In the genomic region with DNA sequence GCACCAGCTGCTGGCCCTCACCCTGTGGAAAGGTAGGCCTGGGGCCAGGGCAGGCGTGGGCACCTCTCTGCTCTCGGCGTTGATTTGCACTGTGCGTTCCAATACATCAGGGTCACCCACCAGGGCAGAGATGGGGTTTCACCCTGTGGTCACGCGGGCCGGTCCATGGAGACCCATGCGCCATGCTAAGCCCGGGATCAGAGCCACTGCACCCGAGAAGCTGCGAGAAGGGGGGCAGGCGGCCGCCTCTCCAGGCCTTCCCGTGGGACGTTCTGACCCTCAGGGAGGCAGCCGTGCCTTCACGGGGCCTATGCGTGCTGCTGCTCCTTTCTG, we compare ENCODE assay signal across 13 cellular contexts. TPM values are rescaled to one million over a fixed set of nuclear protein-coding genes. Genes with fewer than 3 reads are reported as not detected.
DNase-seq lines count a peak whose midpoint lies in the region; ATAC-seq and TF ChIP-seq lines count a peak whose summit lies in the region.
"Had no signal": no experiment of that assay in that cellular context is flagged by ENCODE, and none has a peak within 500 bp of the region (broad histone marks: within the 10 kb centered on the region; RNA-seq: fewer than 3 reads in every experiment).

No MANE protein-coding gene starts in this region.

- peak overlapping the region in 10 of 11 experiments; percentile 22 to 90 (median 66); a peak in 19 of 22 replicates for H3K4me2 ChIP-seq in BLaER1 treated with 17β-estradiol and CSF1 and Interleukin-3, amounts not matched to agents 10 nM and 100 nM
- H3K4me2 ChIP-seq: GM23338, KMS-11 had no signal

- peak overlapping the region in 1 of 10 experiments; percentile 20; a peak in 1 of 20 replicates for H3K4me3 ChIP-seq in BLaER1 treated with 17β-estradiol and CSF1 and Interleukin-3, amounts not matched to agents 10 nM and 100 nM
- H3K4me3 ChIP-seq in RWPE2 (ENCODE audit: severe bottlenecking), result no peak overlapping the region
- H3K4me3 ChIP-seq in left ventricle myocardium inferior, result no peak overlapping the region
- no peak overlapping the region for H3K4me3 ChIP-seq in psoas muscle
- H3K4me3 ChIP-seq: GM23338 had no signal

- peaks cover 34 to 64% (median 61%) of the 10 kb centered on the region in 10 experiments for H3K4me1 ChIP-seq in BLaER1 treated with 17β-estradiol and CSF1 and Interleukin-3, amounts not matched to agents 10 nM and 100 nM
- no peaks in the 10 kb centered on the region for H3K4me1 ChIP-seq in RWPE2 (ENCODE audit: insufficient read depth, poor library complexity, severe bottlenecking)
- H3K4me1 ChIP-seq in left ventricle myocardium inferior, result peaks cover 53% of the 10 kb centered on the region
- peaks cover 40% of the 10 kb centered on the region for H3K4me1 ChIP-seq in psoas muscle

- 83 to 94% (median 92%) methylated on average over 18 of the region's 18 CpGs for WGBS in psoas muscle, 3 donors

- no peak overlapping the region for H3K27ac Mint-ChIP-seq in naive thymus-derived CD8-positive, alpha-beta T cell
- H3K27ac Mint-ChIP-seq in activated CD4-positive, alpha-beta memory T cell treated with anti-CD3 and anti-CD28 coated beads for 36 hours, result no peak overlapping the region
- H3K27ac Mint-ChIP-seq: GM23338 had no signal

- intact Hi-C loops in left ventricle myocardium inferior (cut with micrococcal nuclease), result no loop called here
- intact Hi-C loops in psoas muscle (cut with DNase I), result no loop called here
- intact Hi-C loops in activated CD4-positive, alpha-beta memory T cell treated with anti-CD3 and anti-CD28 coated beads for 36 hours (cut with micrococcal nuclease), result no loop called here

- CTCF ChIA-PET in activated CD4-positive, alpha-beta memory T cell treated with anti-CD3 and anti-CD28 coated beads for 36 hours (lab: Charles Lee), result no interaction called here

- H3K36me3 ChIP-seq in BLaER1 treated with 17β-estradiol and CSF1 and Interleukin-3, amounts not matched to agents 10 nM and 100 nM, result peaks cover 59 to 93% (median 80%) of the 10 kb centered on the region in 11 experiments
- H3K36me3 ChIP-seq in RWPE2 (ENCODE audit: low read depth) (peaks cover 42% of the 10 kb centered on the region), left ventricle myocardium inferior (peaks cover 57% of the 10 kb centered on the region), psoas muscle (ENCODE audit: insufficient read depth in 1 of 2, low read depth in 1 of 2) (peaks cover 0 to 56% of the 10 kb centered on the region in 2 donors)

- ATAC-seq in RWPE2 (ENCODE audit: low read depth), result no peak
- no peak for ATAC-seq in psoas muscle
- ATAC-seq in naive thymus-derived CD8-positive, alpha-beta T cell, result no peak
- ATAC-seq: GM23338 had no signal

- peaks cover 0 to 37% (median 7%) of the 10 kb centered on the region in 3 donors for H3K36me3 Mint-ChIP-seq in naive thymus-derived CD8-positive, alpha-beta T cell
- H3K36me3 Mint-ChIP-seq in activated CD4-positive, alpha-beta memory T cell treated with anti-CD3 and anti-CD28 coated beads for 36 hours, result peaks cover 7% of the 10 kb centered on the region

- peaks cover 91 to 98% (median 95%) of the 10 kb centered on the region in 11 experiments for H4K20me1 ChIP-seq in BLaER1 treated with 17β-estradiol and CSF1 and Interleukin-3, amounts not matched to agents 10 nM and 100 nM

- DNase-seq in RWPE2 (ENCODE audit: low spot score) (peak; percentile 43), left ventricle myocardium inferior (peak; percentile 12), psoas muscle (peak; percentile 6 to 40), AG08396 (ENCODE audit: low spot score) (no peak)
- no peak for DNase-seq in naive thymus-derived CD8-positive, alpha-beta T cell
- DNase-seq in activated CD4-positive, alpha-beta memory T cell treated with anti-CD3 and anti-CD28 coated beads for 36 hours, result no peak
- DNase-seq: EL; NCI-H1092; NCI-H69; NK-92 treated with Interleukin-12 subunit alpha and Interleukin-12 subunit beta, amount 100 ng/mL, for 24 hours had no signal

- H3K9ac ChIP-seq in BLaER1 treated with 17β-estradiol and CSF1 and Interleukin-3, amounts not matched to agents 10 nM and 100 nM, result peak overlapping the region in 10 of 11 experiments; percentile 17 to 67 (median 40); a peak in 16 of 22 replicates
- H3K9ac ChIP-seq: KMS-11 had no signal

- TF ChIP-seq CTCF in RWPE2 (IDR thresholded peaks at IDR 0.05; ENCODE audit: poor library complexity, severe bottlenecking), result no peak
- TF ChIP-seq CTCF in left ventricle myocardium inferior (IDR thresholded peaks at IDR 0.05; ENCODE audit: borderline replicate concordance), result no peak
- no peak for TF ChIP-seq CTCF in psoas muscle (IDR thresholded peaks at IDR 0.05)

- POLR2A ChIA-PET in naive thymus-derived CD8-positive, alpha-beta T cell (lab: Charles Lee), result no interaction called here
- POLR2A ChIA-PET in activated CD4-positive, alpha-beta memory T cell treated with anti-CD3 and anti-CD28 coated beads for 36 hours (lab: Charles Lee), result no interaction called here

- H3K9me3 Mint-ChIP-seq in naive thymus-derived CD8-positive, alpha-beta T cell, result no peaks in the 10 kb centered on the region
- H3K9me3 Mint-ChIP-seq in activated CD4-positive, alpha-beta memory T cell treated with anti-CD3 and anti-CD28 coated beads for 36 hours, result no peaks in the 10 kb centered on the region
- H3K9me3 Mint-ChIP-seq: GM23338 had no signal

- H3K27me3 Mint-ChIP-seq in naive thymus-derived CD8-positive, alpha-beta T cell, result no peaks in the 10 kb centered on the region
- no peaks in the 10 kb centered on the region for H3K27me3 Mint-ChIP-seq in activated CD4-positive, alpha-beta memory T cell treated with anti-CD3 and anti-CD28 coated beads for 36 hours

- no peak overlapping the region for H3K4me3 Mint-ChIP-seq in naive thymus-derived CD8-positive, alpha-beta T cell
- no peak overlapping the region for H3K4me3 Mint-ChIP-seq in activated CD4-positive, alpha-beta memory T cell treated with anti-CD3 and anti-CD28 coated beads for 36 hours
- H3K4me3 Mint-ChIP-seq: GM23338 had no signal

- no peaks in the 10 kb centered on the region for H3K9me3 ChIP-seq in BLaER1 treated with 17β-estradiol and CSF1 and Interleukin-3, amounts not matched to agents 10 nM and 100 nM (replicated peaks in 1 of 11)
- no peaks in the 10 kb centered on the region for H3K9me3 ChIP-seq in RWPE2 (ENCODE audit: severe bottlenecking)
- no peaks in the 10 kb centered on the region for H3K9me3 ChIP-seq in left ventricle myocardium inferior (replicated peaks)
- no peaks in the 10 kb centered on the region for H3K9me3 ChIP-seq in psoas muscle

- H3K27ac ChIP-seq in BLaER1 treated with 17β-estradiol and CSF1 and Interleukin-3, amounts not matched to agents 10 nM and 100 nM, result peak overlapping the region in 6 of 11 experiments; percentile 8 to 57 (median 30); a peak in 8 of 22 replicates
- H3K27ac ChIP-seq in RWPE2 (ENCODE audit: poor library complexity, severe bottlenecking) (no peak overlapping the region), left ventricle myocardium inferior (replicated peaks) (peak overlapping the region; percentile 72), psoas muscle (no peak overlapping the region)
- H3K27ac ChIP-seq: KMS-11 had no signal

- peaks cover 4 to 36% (median 11%) of the 10 kb centered on the region in 4 donors for H3K4me1 Mint-ChIP-seq in naive thymus-derived CD8-positive, alpha-beta T cell
- H3K4me1 Mint-ChIP-seq in activated CD4-positive, alpha-beta memory T cell treated with anti-CD3 and anti-CD28 coated beads for 36 hours (ENCODE audit: low read depth), result peaks cover 8% of the 10 kb centered on the region

- no peaks in the 10 kb centered on the region for H3K27me3 ChIP-seq in BLaER1 treated with 17β-estradiol and CSF1 and Interleukin-3, amounts not matched to agents 10 nM and 100 nM
- H3K27me3 ChIP-seq in RWPE2 (ENCODE audit: insufficient read depth, poor library complexity, severe bottlenecking) (no peaks in the 10 kb centered on the region), left ventricle myocardium inferior (ENCODE audit: low read depth) (no peaks in the 10 kb centered on the region), psoas muscle (ENCODE audit: insufficient read depth in 3 of 3, low read length in 2 of 3) (no peaks in the 10 kb centered on the region)

RNA-seq across cellular contexts. Expression of gene GET4, which starts 11.1 kb away (rescaled TPM):
- total RNA-seq in left ventricle myocardium inferior (22.9 TPM), psoas muscle (10 to 100 TPM; 27.3 to 42.3 (median 29.1) TPM)
- polyA plus RNA-seq in psoas muscle, result 10 to 100 TPM; 36.8 to 51.1 (median 48.3) TPM
- 10 to 100 TPM; 61.4 to 64.1 TPM for total RNA-seq in naive thymus-derived CD8-positive, alpha-beta T cell
- 10 to 100 TPM; 23.0 to 34.6 (median 23.6) TPM for polyA plus RNA-seq in naive thymus-derived CD8-positive, alpha-beta T cell
- total RNA-seq in activated CD4-positive, alpha-beta memory T cell treated with anti-CD3 and anti-CD28 coated beads for 36 hours, result 10 to 100 TPM; 22.3 to 27.1 TPM

RNA-seq across cellular contexts. Expression of gene SUN1, which starts 55.2 kb away (rescaled TPM):
- total RNA-seq in left ventricle myocardium inferior, result 183 TPM
- 100 to 1,000 TPM; 125 to 144 (median 137) TPM for total RNA-seq in psoas muscle
- polyA plus RNA-seq in psoas muscle, result 100 to 1,000 TPM in 1 of 3 donors, 10 to 100 TPM in 2; 52.5 to 159 (median 64.6) TPM
- total RNA-seq in naive thymus-derived CD8-positive, alpha-beta T cell, result 100 to 1,000 TPM; 194 to 198 TPM
- 10 to 100 TPM; 26.1 to 37.5 (median 27.9) TPM for polyA plus RNA-seq in naive thymus-derived CD8-positive, alpha-beta T cell
- 10 to 100 TPM; 69.5 to 69.9 TPM for total RNA-seq in activated CD4-positive, alpha-beta memory T cell treated with anti-CD3 and anti-CD28 coated beads for 36 hours

Comparison
In these comparisons a context has a peak if more than half of its experiments do, and no peak if none do; other contexts are left out.
1. H3K27ac ChIP-seq: peak in BLaER1 treated with 17β-estradiol and CSF1 and Interleukin-3, amounts not matched to agents 10 nM and 100 nM (6 of 11) and left ventricle myocardium inferior (single experiment); none in RWPE2 (single experiment) and psoas muscle (single experiment).
2. DNase-seq: peak in RWPE2 (single experiment), left ventricle myocardium inferior (single experiment) and psoas muscle (2 of 2); none in naive thymus-derived CD8-positive, alpha-beta T cell (0 of 10), activated CD4-positive, alpha-beta memory T cell treated with anti-CD3 and anti-CD28 coated beads for 36 hours (single experiment) and AG08396 (single experiment).